Comparison of ENCODE assay signal across 1 cellular context in genomic region chr9:132094314-132094791, GRCh38.
A peak's percentile ranks its signal among the peaks of the same experiment; 100 is the strongest.
TF ChIP-seq lines count a peak whose summit lies in the region.

No MANE protein-coding gene starts in this region.

TF ChIP-seq in HCT116, 20 proteins besides CTCF, POLR2A, EP300 and RAD21:
- no peak for TF ChIP-seq EZH2phosphoT487 (IDR thresholded peaks at IDR 0.05; ENCODE audit: borderline replicate concordance)
- TF ChIP-seq FOSL1 (IDR thresholded peaks at IDR 0.05; ENCODE audit: low read depth), result peak; percentile 37; the same call in 1 of the 2 replicates
